In genomic region chr12:26633591-26634210, GRCh38 we compare ENCODE assay signal across 15 cellular contexts.
A peak's percentile ranks its signal among the peaks of the same experiment; 100 is the strongest.
DNase-seq lines count a peak whose midpoint lies in the region; ATAC-seq and TF ChIP-seq lines count a peak whose summit lies in the region.
"Had no signal": no experiment of that assay in that cellular context is flagged by ENCODE, and none has a peak within 500 bp of the region (broad histone marks: within the 10 kb centered on the region; RNA-seq: fewer than 3 reads in every experiment).

No MANE protein-coding gene starts in this region.

- no peak for ATAC-seq in activated CD8-positive, alpha-beta T cell treated with anti-CD3 and anti-CD28 coated beads for 36 hours
- no peak for ATAC-seq in activated CD8-positive, alpha-beta T cell treated with anti-CD3 and anti-CD28 coated beads, Interleukin-2, amount 10 ng/mL, durations not matched to agents 7 days and 5 days
- ATAC-seq in stimulated activated naive CD8-positive, alpha-beta T cell treated with anti-CD3 and anti-CD28 coated beads, Interleukin-15, amount 100 ng/mL, for 72 hours = peak; percentile 54
- ATAC-seq: A549, left cardiac atrium, pancreas had no signal

- H3K4me1 Mint-ChIP-seq in activated CD8-positive, alpha-beta T cell treated with anti-CD3 and anti-CD28 coated beads for 36 hours (ENCODE audit: low read depth) = peaks cover 8% of the 10 kb centered on the region
- H3K4me1 Mint-ChIP-seq in activated CD8-positive, alpha-beta T cell treated with anti-CD3 and anti-CD28 coated beads, Interleukin-2, amount 10 ng/mL, durations not matched to agents 7 days and 5 days (ENCODE audit: low read depth) = peaks cover 7% of the 10 kb centered on the region
- H3K4me1 Mint-ChIP-seq in stimulated activated naive CD8-positive, alpha-beta T cell treated with anti-CD3 and anti-CD28 coated beads, Interleukin-15, amount 100 ng/mL, for 72 hours = peaks cover 7% of the 10 kb centered on the region

- no peaks in the 10 kb centered on the region for H3K36me3 ChIP-seq in adipocyte (ENCODE audit: control insufficient read depth, insufficient read depth, low read length, severe bottlenecking)
- H3K36me3 ChIP-seq: adrenal gland, pancreas had no signal

- H3K9ac ChIP-seq in adipocyte (ENCODE audit: low read length) = no peak overlapping the region

- H3K4me3 Mint-ChIP-seq in activated CD8-positive, alpha-beta T cell treated with anti-CD3 and anti-CD28 coated beads for 36 hours = no peak overlapping the region
- no peak overlapping the region for H3K4me3 Mint-ChIP-seq in activated CD8-positive, alpha-beta T cell treated with anti-CD3 and anti-CD28 coated beads, Interleukin-2, amount 10 ng/mL, durations not matched to agents 7 days and 5 days
- no peak overlapping the region for H3K4me3 Mint-ChIP-seq in stimulated activated naive CD8-positive, alpha-beta T cell treated with anti-CD3 and anti-CD28 coated beads, Interleukin-15, amount 100 ng/mL, for 72 hours

- H3K9me3 Mint-ChIP-seq in activated CD8-positive, alpha-beta T cell treated with anti-CD3 and anti-CD28 coated beads for 36 hours = no peaks in the 10 kb centered on the region
- H3K9me3 Mint-ChIP-seq in activated CD8-positive, alpha-beta T cell treated with anti-CD3 and anti-CD28 coated beads, Interleukin-2, amount 10 ng/mL, durations not matched to agents 7 days and 5 days (ENCODE audit: insufficient read depth) = no peaks in the 10 kb centered on the region
- H3K9me3 Mint-ChIP-seq in stimulated activated naive CD8-positive, alpha-beta T cell treated with anti-CD3 and anti-CD28 coated beads, Interleukin-15, amount 100 ng/mL, for 72 hours = no peaks in the 10 kb centered on the region

- no peaks in the 10 kb centered on the region for H3K27me3 Mint-ChIP-seq in activated CD8-positive, alpha-beta T cell treated with anti-CD3 and anti-CD28 coated beads for 36 hours
- H3K27me3 Mint-ChIP-seq in activated CD8-positive, alpha-beta T cell treated with anti-CD3 and anti-CD28 coated beads, Interleukin-2, amount 10 ng/mL, durations not matched to agents 7 days and 5 days (ENCODE audit: low read depth) = no peaks in the 10 kb centered on the region
- H3K27me3 Mint-ChIP-seq in stimulated activated naive CD8-positive, alpha-beta T cell treated with anti-CD3 and anti-CD28 coated beads, Interleukin-15, amount 100 ng/mL, for 72 hours = no peaks in the 10 kb centered on the region

- no peaks in the 10 kb centered on the region for H3K27me3 ChIP-seq in adipocyte (replicated peaks; ENCODE audit: control insufficient read depth, insufficient read depth, low read length)
- H3K27me3 ChIP-seq: adrenal gland, pancreas had no signal

- TF ChIP-seq CTCF in activated CD8-positive, alpha-beta T cell treated with anti-CD3 and anti-CD28 coated beads for 36 hours (IDR thresholded peaks at IDR 0.05) = no peak

- H3K9me3 ChIP-seq in adipocyte (ENCODE audit: control insufficient read depth, low read length) = no peaks in the 10 kb centered on the region
- H3K9me3 ChIP-seq: A549, adrenal gland, pancreas had no signal

- intact Hi-C loops in activated CD8-positive, alpha-beta T cell treated with anti-CD3 and anti-CD28 coated beads for 36 hours (cut with micrococcal nuclease) = no loop called here

- DNase-seq in activated CD8-positive, alpha-beta T cell treated with anti-CD3 and anti-CD28 coated beads for 36 hours = peak; percentile 55
- DNase-seq in activated CD8-positive, alpha-beta T cell treated with anti-CD3 and anti-CD28 coated beads, Interleukin-2, amount 10 ng/mL, durations not matched to agents 7 days and 5 days = no peak
- DNase-seq in adipocyte (ENCODE audit: low read depth) (peak; percentile 95), foreskin melanocyte (peak; percentile 49), NCI-H2081 (lab: John Stamatoyannopoulos, UW) (no peak), NCI-H2227 (lab: John Stamatoyannopoulos, UW; ENCODE audit: unreplicated experiment) (no peak), GM19238 (ENCODE audit: insufficient read length, low spot score) (no peak)
- no peak for DNase-seq in stimulated activated naive CD8-positive, alpha-beta T cell treated with anti-CD3 and anti-CD28 coated beads, Interleukin-15, amount 100 ng/mL, for 72 hours
- DNase-seq: activated CD4-positive, alpha-beta T cell treated with anti-CD3 and anti-CD28 coated beads, Interleukin-2, amount 50 U/mL, for 48 hours; left cardiac atrium; NCI-H774; pancreas had no signal

- CTCF ChIA-PET in activated CD8-positive, alpha-beta T cell treated with anti-CD3 and anti-CD28 coated beads for 36 hours (lab: Charles Lee) = no interaction called here
- CTCF ChIA-PET in activated CD8-positive, alpha-beta T cell treated with anti-CD3 and anti-CD28 coated beads, Interleukin-2, amount 10 ng/mL, durations not matched to agents 7 days and 5 days (lab: Charles Lee) = interaction anchor here (1.3 to 3.4 kb wide), 2 partner anchors 18 to 536 kb away, joined by 3 to 13 read pairs; no protein-coding TSS in a partner anchor

- POLR2A ChIA-PET in activated CD8-positive, alpha-beta T cell treated with anti-CD3 and anti-CD28 coated beads for 36 hours (lab: Charles Lee) = no interaction called here
- POLR2A ChIA-PET in activated CD8-positive, alpha-beta T cell treated with anti-CD3 and anti-CD28 coated beads, Interleukin-2, amount 10 ng/mL, durations not matched to agents 7 days and 5 days (lab: Charles Lee) = no interaction called here

- no peak overlapping the region for H3K27ac Mint-ChIP-seq in activated CD8-positive, alpha-beta T cell treated with anti-CD3 and anti-CD28 coated beads for 36 hours
- H3K27ac Mint-ChIP-seq in activated CD8-positive, alpha-beta T cell treated with anti-CD3 and anti-CD28 coated beads, Interleukin-2, amount 10 ng/mL, durations not matched to agents 7 days and 5 days = no peak overlapping the region
- no peak overlapping the region for H3K27ac Mint-ChIP-seq in stimulated activated naive CD8-positive, alpha-beta T cell treated with anti-CD3 and anti-CD28 coated beads, Interleukin-15, amount 100 ng/mL, for 72 hours

- peaks cover 26% of the 10 kb centered on the region for H3K4me1 ChIP-seq in adipocyte (ENCODE audit: control insufficient read depth, insufficient read depth, low read length)

- peaks cover 2% of the 10 kb centered on the region for H3K36me3 Mint-ChIP-seq in activated CD8-positive, alpha-beta T cell treated with anti-CD3 and anti-CD28 coated beads for 36 hours (ENCODE audit: low read depth)
- H3K36me3 Mint-ChIP-seq in activated CD8-positive, alpha-beta T cell treated with anti-CD3 and anti-CD28 coated beads, Interleukin-2, amount 10 ng/mL, durations not matched to agents 7 days and 5 days (ENCODE audit: low read depth) = no peaks in the 10 kb centered on the region

- H3K4me3 ChIP-seq in adipocyte (ENCODE audit: low read length) = no peak overlapping the region
- H3K4me3 ChIP-seq: A549, adrenal gland, pancreas, SK-N-MC had no signal

Comparison
In these comparisons a context has a peak if more than half of its experiments do, and no peak if none do; other contexts are left out.
1. DNase-seq: peak in activated CD8-positive, alpha-beta T cell treated with anti-CD3 and anti-CD28 coated beads for 36 hours (single experiment), adipocyte (single experiment) and foreskin melanocyte (single experiment); none in activated CD8-positive, alpha-beta T cell treated with anti-CD3 and anti-CD28 coated beads, Interleukin-2, amount 10 ng/mL, durations not matched to agents 7 days and 5 days (single experiment), stimulated activated naive CD8-positive, alpha-beta T cell treated with anti-CD3 and anti-CD28 coated beads, Interleukin-15, amount 100 ng/mL, for 72 hours (0 of 2), NCI-H2081 (0 of 2), NCI-H2227 (single experiment) and GM19238 (single experiment).